1 cellular context compared by ENCODE assay signal in genomic region chr11:94077568-94078293, GRCh38.
TF ChIP-seq lines count a peak whose summit lies in the region.

No MANE protein-coding gene starts in this region.

TF ChIP-seq in K562, 482 proteins besides CTCF, POLR2A, EP300 and RAD21 (continued from another document and continues in another):
- TF ChIP-seq, protein P1, sequence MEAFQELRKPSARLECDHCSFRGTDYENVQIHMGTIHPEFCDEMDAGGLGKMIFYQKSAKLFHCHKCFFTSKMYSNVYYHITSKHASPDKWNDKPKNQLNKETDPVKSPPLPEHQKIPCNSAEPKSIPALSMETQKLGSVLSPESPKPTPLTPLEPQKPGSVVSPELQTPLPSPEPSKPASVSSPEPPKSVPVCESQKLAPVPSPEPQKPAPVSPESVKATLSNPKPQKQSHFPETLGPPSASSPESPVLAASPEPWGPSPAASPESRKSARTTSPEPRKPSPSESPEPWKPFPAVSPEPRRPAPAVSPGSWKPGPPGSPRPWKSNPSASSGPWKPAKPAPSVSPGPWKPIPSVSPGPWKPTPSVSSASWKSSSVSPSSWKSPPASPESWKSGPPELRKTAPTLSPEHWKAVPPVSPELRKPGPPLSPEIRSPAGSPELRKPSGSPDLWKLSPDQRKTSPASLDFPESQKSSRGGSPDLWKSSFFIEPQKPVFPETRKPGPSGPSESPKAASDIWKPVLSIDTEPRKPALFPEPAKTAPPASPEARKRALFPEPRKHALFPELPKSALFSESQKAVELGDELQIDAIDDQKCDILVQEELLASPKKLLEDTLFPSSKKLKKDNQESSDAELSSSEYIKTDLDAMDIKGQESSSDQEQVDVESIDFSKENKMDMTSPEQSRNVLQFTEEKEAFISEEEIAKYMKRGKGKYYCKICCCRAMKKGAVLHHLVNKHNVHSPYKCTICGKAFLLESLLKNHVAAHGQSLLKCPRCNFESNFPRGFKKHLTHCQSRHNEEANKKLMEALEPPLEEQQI (IDR thresholded peaks at IDR 0.05), result no peak
- no peak for TF ChIP-seq TFE3 (CRISPR knock-in tag; IDR thresholded peaks at IDR 0.05)
- TF ChIP-seq WHSC1 (IDR thresholded peaks at IDR 0.05; ENCODE audit: low read length), result no peak
- no peak for TF ChIP-seq ADNP (tag; IDR thresholded peaks at IDR 0.05)
- TF ChIP-seq ZNF224 (CRISPR knock-in tag; IDR thresholded peaks at IDR 0.05), result no peak
- no peak for TF ChIP-seq RFX5 (IDR thresholded peaks at IDR 0.05; ENCODE audit: low read depth, low read length)
- TF ChIP-seq, protein P2, sequence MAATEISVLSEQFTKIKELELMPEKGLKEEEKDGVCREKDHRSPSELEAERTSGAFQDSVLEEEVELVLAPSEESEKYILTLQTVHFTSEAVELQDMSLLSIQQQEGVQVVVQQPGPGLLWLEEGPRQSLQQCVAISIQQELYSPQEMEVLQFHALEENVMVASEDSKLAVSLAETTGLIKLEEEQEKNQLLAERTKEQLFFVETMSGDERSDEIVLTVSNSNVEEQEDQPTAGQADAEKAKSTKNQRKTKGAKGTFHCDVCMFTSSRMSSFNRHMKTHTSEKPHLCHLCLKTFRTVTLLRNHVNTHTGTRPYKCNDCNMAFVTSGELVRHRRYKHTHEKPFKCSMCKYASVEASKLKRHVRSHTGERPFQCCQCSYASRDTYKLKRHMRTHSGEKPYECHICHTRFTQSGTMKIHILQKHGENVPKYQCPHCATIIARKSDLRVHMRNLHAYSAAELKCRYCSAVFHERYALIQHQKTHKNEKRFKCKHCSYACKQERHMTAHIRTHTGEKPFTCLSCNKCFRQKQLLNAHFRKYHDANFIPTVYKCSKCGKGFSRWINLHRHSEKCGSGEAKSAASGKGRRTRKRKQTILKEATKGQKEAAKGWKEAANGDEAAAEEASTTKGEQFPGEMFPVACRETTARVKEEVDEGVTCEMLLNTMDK (IDR thresholded peaks at IDR 0.05; ENCODE audit: borderline replicate concordance, insufficient read depth, low read depth, low read length, poor library complexity, severe bottlenecking), result no peak
- TF ChIP-seq, protein P3, sequence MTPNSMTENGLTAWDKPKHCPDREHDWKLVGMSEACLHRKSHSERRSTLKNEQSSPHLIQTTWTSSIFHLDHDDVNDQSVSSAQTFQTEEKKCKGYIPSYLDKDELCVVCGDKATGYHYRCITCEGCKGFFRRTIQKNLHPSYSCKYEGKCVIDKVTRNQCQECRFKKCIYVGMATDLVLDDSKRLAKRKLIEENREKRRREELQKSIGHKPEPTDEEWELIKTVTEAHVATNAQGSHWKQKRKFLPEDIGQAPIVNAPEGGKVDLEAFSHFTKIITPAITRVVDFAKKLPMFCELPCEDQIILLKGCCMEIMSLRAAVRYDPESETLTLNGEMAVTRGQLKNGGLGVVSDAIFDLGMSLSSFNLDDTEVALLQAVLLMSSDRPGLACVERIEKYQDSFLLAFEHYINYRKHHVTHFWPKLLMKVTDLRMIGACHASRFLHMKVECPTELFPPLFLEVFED (CRISPR knock-in tag; conservative IDR thresholded peaks at IDR 0.05), result no peak
- peak; percentile 13; the same call in 1 of the 2 replicates for TF ChIP-seq BHLHE40 (IDR thresholded peaks at IDR 0.05; ENCODE audit: low read length)
- peak; percentile 62 to 86 for TF ChIP-seq TRIM24 (IDR thresholded peaks at IDR 0.05)
- TF ChIP-seq, protein P4, sequence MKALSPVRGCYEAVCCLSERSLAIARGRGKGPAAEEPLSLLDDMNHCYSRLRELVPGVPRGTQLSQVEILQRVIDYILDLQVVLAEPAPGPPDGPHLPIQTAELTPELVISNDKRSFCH (CRISPR knock-in tag; IDR thresholded peaks at IDR 0.05), result no peak
- TF ChIP-seq, protein P4 (tag; IDR thresholded peaks at IDR 0.05), result peak; percentile 89; the same call in 1 of the 2 replicates
- TF ChIP-seq ZNF780A (CRISPR knock-in tag; IDR thresholded peaks at IDR 0.05), result no peak
- TF ChIP-seq ZNF239 (CRISPR knock-in tag; IDR thresholded peaks at IDR 0.05), result no peak
- TF ChIP-seq, protein P5, sequence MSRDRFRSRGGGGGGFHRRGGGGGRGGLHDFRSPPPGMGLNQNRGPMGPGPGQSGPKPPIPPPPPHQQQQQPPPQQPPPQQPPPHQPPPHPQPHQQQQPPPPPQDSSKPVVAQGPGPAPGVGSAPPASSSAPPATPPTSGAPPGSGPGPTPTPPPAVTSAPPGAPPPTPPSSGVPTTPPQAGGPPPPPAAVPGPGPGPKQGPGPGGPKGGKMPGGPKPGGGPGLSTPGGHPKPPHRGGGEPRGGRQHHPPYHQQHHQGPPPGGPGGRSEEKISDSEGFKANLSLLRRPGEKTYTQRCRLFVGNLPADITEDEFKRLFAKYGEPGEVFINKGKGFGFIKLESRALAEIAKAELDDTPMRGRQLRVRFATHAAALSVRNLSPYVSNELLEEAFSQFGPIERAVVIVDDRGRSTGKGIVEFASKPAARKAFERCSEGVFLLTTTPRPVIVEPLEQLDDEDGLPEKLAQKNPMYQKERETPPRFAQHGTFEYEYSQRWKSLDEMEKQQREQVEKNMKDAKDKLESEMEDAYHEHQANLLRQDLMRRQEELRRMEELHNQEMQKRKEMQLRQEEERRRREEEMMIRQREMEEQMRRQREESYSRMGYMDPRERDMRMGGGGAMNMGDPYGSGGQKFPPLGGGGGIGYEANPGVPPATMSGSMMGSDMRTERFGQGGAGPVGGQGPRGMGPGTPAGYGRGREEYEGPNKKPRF (IDR thresholded peaks at IDR 0.05; ENCODE audit: low read depth, low read length), result no peak
- TF ChIP-seq ZNF75A (CRISPR knock-in tag; IDR thresholded peaks at IDR 0.05), result no peak
- TF ChIP-seq ZNF586 (CRISPR knock-in tag; conservative IDR thresholded peaks at IDR 0.05), result no peak
- TF ChIP-seq CBX5 (IDR thresholded peaks at IDR 0.05; ENCODE audit: borderline replicate concordance, low read depth), result no peak
- no peak for TF ChIP-seq EP400 (IDR thresholded peaks at IDR 0.05)
- no peak for TF ChIP-seq CUX1 (CRISPR knock-in tag; IDR thresholded peaks at IDR 0.05)
- TF ChIP-seq ZNF561 (CRISPR knock-in tag; conservative IDR thresholded peaks at IDR 0.05), result no peak
- TF ChIP-seq BCL6 (CRISPR knock-in tag; IDR thresholded peaks at IDR 0.05), result no peak
- TF ChIP-seq HDAC1 (IDR thresholded peaks at IDR 0.05), result no peak
- TF ChIP-seq MTA1 (IDR thresholded peaks at IDR 0.05; ENCODE audit: borderline replicate concordance), result no peak
- TF ChIP-seq, protein P6, sequence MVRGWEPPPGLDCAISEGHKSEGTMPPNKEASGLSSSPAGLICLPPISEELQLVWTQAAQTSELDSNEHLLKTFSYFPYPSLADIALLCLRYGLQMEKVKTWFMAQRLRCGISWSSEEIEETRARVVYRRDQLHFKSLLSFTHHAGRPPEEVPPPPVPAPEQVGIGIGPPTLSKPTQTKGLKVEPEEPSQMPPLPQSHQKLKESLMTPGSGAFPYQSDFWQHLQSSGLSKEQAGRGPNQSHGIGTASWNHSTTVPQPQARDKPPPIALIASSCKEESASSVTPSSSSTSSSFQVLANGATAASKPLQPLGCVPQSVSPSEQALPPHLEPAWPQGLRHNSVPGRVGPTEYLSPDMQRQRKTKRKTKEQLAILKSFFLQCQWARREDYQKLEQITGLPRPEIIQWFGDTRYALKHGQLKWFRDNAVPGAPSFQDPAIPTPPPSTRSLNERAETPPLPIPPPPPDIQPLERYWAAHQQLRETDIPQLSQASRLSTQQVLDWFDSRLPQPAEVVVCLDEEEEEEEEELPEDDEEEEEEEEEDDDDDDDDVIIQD (CRISPR knock-in tag; IDR thresholded peaks at IDR 0.05), result no peak
- TF ChIP-seq KHSRP (IDR thresholded peaks at IDR 0.05), result no peak
- no peak for TF ChIP-seq L3MBTL2 (IDR thresholded peaks at IDR 0.05)
- no peak for TF ChIP-seq SLC30A9 (CRISPR knock-in tag; IDR thresholded peaks at IDR 0.05)
- TF ChIP-seq HNRNPL (IDR thresholded peaks at IDR 0.05; ENCODE audit: low read depth, low read length), result no peak
- TF ChIP-seq CBX8 (IDR thresholded peaks at IDR 0.05; ENCODE audit: borderline replicate concordance, extremely low read depth, low read depth, low read length, poor library complexity, severe bottlenecking), result no peak
- no peak for TF ChIP-seq POLR2B (IDR thresholded peaks at IDR 0.05; ENCODE audit: low read depth, partially characterized antibody)
- 0 out of 2 replicates have a peak, but pooled peaks have one; percentile 24 for TF ChIP-seq NR2C1 (IDR thresholded peaks at IDR 0.05)
- peak; percentile 50; the same call in 1 of the 2 replicates for TF ChIP-seq NR2C1 (tag; IDR thresholded peaks at IDR 0.05)
- TF ChIP-seq ZNF41 (CRISPR knock-in tag; conservative IDR thresholded peaks at IDR 0.05), result no peak
